In the genomic region with DNA sequence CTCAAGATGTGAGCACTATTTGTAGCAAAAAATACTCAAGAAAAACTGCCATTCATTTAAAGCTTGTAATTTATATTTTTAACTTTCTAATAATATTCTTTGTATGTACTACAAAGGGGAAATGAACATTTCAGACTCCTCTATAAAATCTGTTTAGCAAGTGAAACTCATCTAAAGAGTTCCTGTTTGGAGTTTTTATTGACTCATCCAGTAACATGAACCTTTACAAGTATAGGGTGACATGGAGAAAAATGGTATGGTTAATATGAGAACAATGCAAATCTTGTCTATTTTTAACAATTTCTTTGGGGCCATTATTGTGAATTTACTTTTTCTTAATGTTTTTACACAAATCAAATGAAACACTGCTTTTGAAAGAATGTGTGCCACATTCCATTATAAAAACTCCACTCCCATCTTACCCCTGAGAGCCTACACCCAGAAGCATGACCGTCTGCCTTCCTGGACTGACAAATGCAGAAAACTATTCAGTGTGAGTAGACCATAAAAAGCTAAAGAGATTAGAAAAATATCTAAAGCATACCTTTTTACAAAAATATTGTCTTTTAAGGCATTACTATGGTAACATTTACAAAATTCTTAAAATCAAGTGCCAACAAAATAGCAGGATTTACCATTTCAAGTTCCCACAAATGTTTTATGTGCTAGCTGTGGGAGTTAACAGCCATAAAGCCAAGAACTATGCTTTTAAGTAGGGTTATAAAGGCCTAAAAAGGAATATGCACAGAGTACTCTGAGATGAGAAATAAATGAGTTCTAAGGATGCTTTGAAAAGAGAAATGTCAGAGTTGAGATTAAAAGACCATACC, we compare ENCODE assay signal across 11 cellular contexts.
DNase-seq lines count a peak whose midpoint lies in the region; ATAC-seq and TF ChIP-seq lines count a peak whose summit lies in the region.
"Had no signal": no experiment of that assay in that cellular context is flagged by ENCODE, and none has a peak within 500 bp of the region (broad histone marks: within the 10 kb centered on the region; RNA-seq: fewer than 3 reads in every experiment).

No MANE protein-coding gene starts in this region.

- DNase-seq in NB4 (ENCODE audit: low read depth) (peak; percentile 6), neural crest cell (ENCODE audit: low read depth, low spot score) (no peak), HK-2 (ENCODE audit: unreplicated experiment) (no peak), NCI-H524 (lab: John Stamatoyannopoulos, UW) (no peak), GM19240 (ENCODE audit: insufficient read length, low spot score) (no peak), GF-D8 (lab: John Stamatoyannopoulos, UW) (no peak)
- DNase-seq: activated naive CD4-positive, alpha-beta T cell treated with anti-CD3 and anti-CD28 coated beads, Interleukin-2, amount 50 U/mL, for 16 hours; NCI-H2081 treated with DMSO at 0.1 percent for 48 hours; T-helper 17 cell had no signal

- ATAC-seq in GM18858 (IDR thresholded peaks at IDR 0.05; ENCODE audit: unreplicated experiment) = peak; percentile 79
- ATAC-seq in HG02588 (IDR thresholded peaks at IDR 0.05; ENCODE audit: unreplicated experiment) = peak; percentile 72
- ATAC-seq: T-helper 17 cell had no signal

- no peak for TF ChIP-seq POLR2A in NB4 (IDR thresholded peaks at IDR 0.05; ENCODE audit: extremely low read depth, insufficient read length)

- H3K36me3 Mint-ChIP-seq in neural crest cell (ENCODE audit: low read depth) = no peaks in the 10 kb centered on the region

- H3K27ac Mint-ChIP-seq in neural crest cell (ENCODE audit: unreplicated experiment) = peak overlapping the region; percentile 15
- H3K27ac Mint-ChIP-seq: T-helper 17 cell had no signal

- H3K4me3 ChIP-seq in NB4 (ENCODE audit: low read depth, low read length) = no peak overlapping the region

- H3K9me3 Mint-ChIP-seq in neural crest cell = no peaks in the 10 kb centered on the region

- TF ChIP-seq CTCF in NB4 (IDR thresholded peaks at IDR 0.05; ENCODE audit: low read depth, low read length) (no peak), neural crest cell (conservative IDR thresholded peaks at IDR 0.05) (no peak)

- peaks cover 26% of the 10 kb centered on the region for H3K4me1 Mint-ChIP-seq in neural crest cell
- H3K4me1 Mint-ChIP-seq: T-helper 17 cell had no signal

- H3K4me3 Mint-ChIP-seq in neural crest cell = no peak overlapping the region
- H3K4me3 Mint-ChIP-seq: T-helper 17 cell had no signal

- H3K27me3 Mint-ChIP-seq in neural crest cell (ENCODE audit: low read depth) = no peaks in the 10 kb centered on the region
- H3K27me3 Mint-ChIP-seq: T-helper 17 cell had no signal
